8 cellular contexts compared by ENCODE assay signal in genomic region chr22:39174498-39175120, GRCh38. TPM values are rescaled to one million over a fixed set of nuclear protein-coding genes. Genes with fewer than 3 reads are reported as not detected.
DNase-seq lines count a peak whose midpoint lies in the region; ATAC-seq, FAIRE-seq and TF ChIP-seq lines count a peak whose summit lies in the region.

No MANE protein-coding gene starts in this region.

- H3K4me3 Mint-ChIP-seq in activated naive CD4-positive, alpha-beta T cell treated with anti-CD3 and anti-CD28 coated beads, Interleukin-2, amount 10 ng/mL, durations not matched to agents 7 days and 5 days = peak overlapping the region; percentile 28
- peak overlapping the region; percentile 55 for H3K4me3 Mint-ChIP-seq in osteocyte (ENCODE audit: unreplicated experiment)
- peak overlapping the region; percentile 73 for H3K4me3 Mint-ChIP-seq in type B pancreatic cell

- DNase-seq in GM04503 (ENCODE audit: low read depth) (peak; percentile 45), RCC 7860 (ENCODE audit: low spot score) (peak; percentile 96), glomerular visceral epithelial cell (ENCODE audit: extremely low spot score) (peak; percentile 98), osteocyte (ENCODE audit: extremely low spot score, unreplicated experiment) (peak; percentile 96), type B pancreatic cell (ENCODE audit: extremely low spot score, unreplicated experiment) (peak; percentile 86), GOT3 (lab: John Stamatoyannopoulos, UW) (no peak)
- DNase-seq in activated naive CD4-positive, alpha-beta T cell treated with anti-CD3 and anti-CD28 coated beads, Interleukin-2, amount 10 ng/mL, durations not matched to agents 7 days and 5 days = peak; percentile 79

- peak overlapping the region; percentile 80 for H3K27ac Mint-ChIP-seq in activated naive CD4-positive, alpha-beta T cell treated with anti-CD3 and anti-CD28 coated beads, Interleukin-2, amount 10 ng/mL, durations not matched to agents 7 days and 5 days
- H3K27ac Mint-ChIP-seq in osteocyte (ENCODE audit: unreplicated experiment) (peak overlapping the region; percentile 100), type B pancreatic cell (peak overlapping the region; percentile 91)

- FAIRE-seq in RCC 7860 (lab: Jason Lieb, UNC) = peak; percentile 55

- CTCF ChIA-PET in activated naive CD4-positive, alpha-beta T cell treated with anti-CD3 and anti-CD28 coated beads, Interleukin-2, amount 10 ng/mL, durations not matched to agents 7 days and 5 days (lab: Charles Lee) = interaction anchor here (1.5 to 6.5 kb wide), 3 partner anchors 129 to 305 kb away, joined by 3 to 134 read pairs (median 12); no protein-coding TSS in a partner anchor

- peaks cover 53% of the 10 kb centered on the region for H3K4me1 Mint-ChIP-seq in activated naive CD4-positive, alpha-beta T cell treated with anti-CD3 and anti-CD28 coated beads, Interleukin-2, amount 10 ng/mL, durations not matched to agents 7 days and 5 days
- H3K4me1 Mint-ChIP-seq in osteocyte (ENCODE audit: unreplicated experiment) = peaks cover 65% of the 10 kb centered on the region
- peaks cover 38% of the 10 kb centered on the region for H3K4me1 Mint-ChIP-seq in type B pancreatic cell (ENCODE audit: unreplicated experiment)

- no peaks in the 10 kb centered on the region for H3K9me3 Mint-ChIP-seq in activated naive CD4-positive, alpha-beta T cell treated with anti-CD3 and anti-CD28 coated beads, Interleukin-2, amount 10 ng/mL, durations not matched to agents 7 days and 5 days
- H3K9me3 Mint-ChIP-seq in osteocyte (ENCODE audit: unreplicated experiment) = no peaks in the 10 kb centered on the region
- no peaks in the 10 kb centered on the region for H3K9me3 Mint-ChIP-seq in type B pancreatic cell

- TF ChIP-seq CTCF in osteocyte (IDR thresholded peaks at IDR 0.05) (no peak), type B pancreatic cell (conservative IDR thresholded peaks at IDR 0.05) (no peak)

- ATAC-seq in HG02970 (IDR thresholded peaks at IDR 0.05; ENCODE audit: low FRiP score, unreplicated experiment) = no peak

- peaks cover 10% of the 10 kb centered on the region for H3K27me3 Mint-ChIP-seq in activated naive CD4-positive, alpha-beta T cell treated with anti-CD3 and anti-CD28 coated beads, Interleukin-2, amount 10 ng/mL, durations not matched to agents 7 days and 5 days
- H3K27me3 Mint-ChIP-seq in osteocyte (ENCODE audit: unreplicated experiment) = no peaks in the 10 kb centered on the region
- H3K27me3 Mint-ChIP-seq in type B pancreatic cell = peaks cover 5% of the 10 kb centered on the region

- no peaks in the 10 kb centered on the region for H3K36me3 Mint-ChIP-seq in activated naive CD4-positive, alpha-beta T cell treated with anti-CD3 and anti-CD28 coated beads, Interleukin-2, amount 10 ng/mL, durations not matched to agents 7 days and 5 days
- H3K36me3 Mint-ChIP-seq in osteocyte (ENCODE audit: unreplicated experiment) (no peaks in the 10 kb centered on the region), type B pancreatic cell (no peaks in the 10 kb centered on the region)

RNA-seq across cellular contexts. Expression of gene CBX7, which starts 22.1 kb away (rescaled TPM):
- 8.1 and 9.6 TPM in 2 replicates for total RNA-seq in osteocyte
- 4.8 and 5.0 TPM in 2 replicates for total RNA-seq in type B pancreatic cell (ENCODE audit: low replicate concordance)
